1 cellular context compared by ENCODE assay signal in the genomic region with DNA sequence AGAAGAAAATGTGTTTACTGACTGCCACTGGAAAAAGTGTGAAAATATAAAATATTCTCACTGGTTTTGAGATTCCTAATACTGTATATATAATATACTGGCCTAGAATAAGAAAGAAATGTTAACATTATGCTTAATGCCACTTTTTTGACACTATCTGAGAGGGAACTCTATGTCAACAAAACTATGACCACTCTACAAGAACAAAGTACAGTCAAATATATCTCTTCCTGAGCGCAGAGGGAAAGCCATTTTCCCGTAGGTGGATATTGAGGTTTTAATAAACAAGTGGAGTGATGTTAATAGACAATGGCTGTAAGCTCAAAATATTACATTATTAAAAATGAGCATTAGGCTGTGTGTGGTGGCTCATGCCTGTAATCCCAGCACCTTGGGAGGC.
TF ChIP-seq lines count a peak whose summit lies in the region.

No MANE protein-coding gene starts in this region.

TF ChIP-seq in HepG2, 621 proteins besides CTCF, POLR2A, EP300 and RAD21 (continued from another document):
- no peak for TF ChIP-seq ZSCAN9 (CRISPR knock-in tag; IDR thresholded peaks at IDR 0.05; ENCODE audit: borderline replicate concordance)
